ENCODE assay signal across 9 cellular contexts in genomic region chr3:124592658-124593441, GRCh38.
DNase-seq lines count a peak whose midpoint lies in the region; ATAC-seq and TF ChIP-seq lines count a peak whose summit lies in the region.
"Had no signal": no experiment of that assay in that cellular context is flagged by ENCODE, and none has a peak within 500 bp of the region (broad histone marks: within the 10 kb centered on the region; RNA-seq: fewer than 3 reads in every experiment).

No MANE protein-coding gene starts in this region.

- H2BK120ac ChIP-seq in H9 (ENCODE audit: low read depth, low read length, poor library complexity, severe bottlenecking), result no peak overlapping the region

- no peak overlapping the region for H4K91ac ChIP-seq in H9 (ENCODE audit: insufficient read length, low read depth, low read length)

- POLR2A ChIA-PET in WTC11 (lab: Charles Lee), result no interaction called here

- DNase-seq in WTC11 (ENCODE audit: low spot score), result no peak
- DNase-seq in progenitor cell of endocrine pancreas (ENCODE audit: low spot score, unreplicated experiment), result peak; percentile 34
- DNase-seq in NCI-H774 (lab: John Stamatoyannopoulos, UW), result no peak
- DNase-seq in NCI-H1930 (lab: John Stamatoyannopoulos, UW), result no peak
- no peak for DNase-seq in H9

- no peak overlapping the region for H4K8ac ChIP-seq in H9 (replicated peaks; ENCODE audit: insufficient read length, low read depth, low read length)

- no peak overlapping the region for H2BK5ac ChIP-seq in H9 (ENCODE audit: insufficient read length, low read length)

- no peak overlapping the region for H3K56ac ChIP-seq in H9 (ENCODE audit: insufficient read length, low read depth, low read length)

- no peaks in the 10 kb centered on the region for H3K79me2 ChIP-seq in H9 (ENCODE audit: insufficient read depth, low read length)

- H2AFZ ChIP-seq in H9 (ENCODE audit: low read length), result no peak overlapping the region

- no peaks in the 10 kb centered on the region for H3K27me3 ChIP-seq in H9 (ENCODE audit: insufficient read depth, low read length)

- ATAC-seq in GM19035 (IDR thresholded peaks at IDR 0.05; ENCODE audit: unreplicated experiment), result peak; percentile 61
- peak; percentile 72 for ATAC-seq in HG02759 (IDR thresholded peaks at IDR 0.05; ENCODE audit: unreplicated experiment)
- peak; percentile 67 for ATAC-seq in WTC11
- ATAC-seq: Panc1 had no signal

- H3K23ac ChIP-seq in H9 (ENCODE audit: insufficient read length, low read depth, low read length), result no peak overlapping the region

- H3K4me3 Mint-ChIP-seq in WTC11, result no peak overlapping the region
- H3K4me3 Mint-ChIP-seq in progenitor cell of endocrine pancreas (ENCODE audit: low read depth), result peak overlapping the region; percentile 60
- no peak overlapping the region for H3K4me3 Mint-ChIP-seq in H9
- H3K4me3 Mint-ChIP-seq: memory B cell had no signal

- H2AK5ac ChIP-seq in H9 (ENCODE audit: insufficient read length, low read length), result no peak overlapping the region

- no peaks in the 10 kb centered on the region for H3K9me3 ChIP-seq in H9 (ENCODE audit: control insufficient read depth, low read depth, low read length)

- H2BK12ac ChIP-seq in H9 (ENCODE audit: insufficient read length, low read depth, low read length), result no peak overlapping the region

- WGBS in H9 (ENCODE audit: extremely low coverage, insufficient read length, low lambda C conversion rate), result no CpG with 5 or more reads among the region's 3 CpGs

- H3K14ac ChIP-seq in H9 (ENCODE audit: insufficient read depth, low read length), result no peak overlapping the region

- CTCF ChIA-PET in WTC11 (lab: Charles Lee), result interaction anchor here (0.6 kb wide), 1 partner anchor 96 kb away, joined by 3 read pairs; no protein-coding TSS in a partner anchor

- no peaks in the 10 kb centered on the region for H3K23me2 ChIP-seq in H9 (ENCODE audit: insufficient read length, low read depth, low read length, poor library complexity, severe bottlenecking)

- H3K4ac ChIP-seq in H9 (ENCODE audit: low read depth, low read length), result no peak overlapping the region

- TF ChIP-seq CTCF in WTC11 (IDR thresholded peaks at IDR 0.05) (no peak), progenitor cell of endocrine pancreas (IDR thresholded peaks at IDR 0.05; ENCODE audit: unreplicated experiment) (no peak), H9 (conservative IDR thresholded peaks at IDR 0.05) (no peak)

- no peak overlapping the region for H2BK15ac ChIP-seq in H9 (ENCODE audit: low read depth, low read length)

- no peak overlapping the region for H3K9ac ChIP-seq in H9 (ENCODE audit: extremely low read depth, insufficient read length, low read length)

- H3K9me3 Mint-ChIP-seq in WTC11 (no peaks in the 10 kb centered on the region), progenitor cell of endocrine pancreas (ENCODE audit: low read depth) (no peaks in the 10 kb centered on the region), H9 (no peaks in the 10 kb centered on the region)
- H3K9me3 Mint-ChIP-seq: memory B cell had no signal

- H3K27ac Mint-ChIP-seq in WTC11 (no peak overlapping the region), progenitor cell of endocrine pancreas (peak overlapping the region; percentile 97), H9 (peak overlapping the region in 1 of 3 experiments; percentile 57; a peak in 1 of 7 replicates)
- H3K27ac Mint-ChIP-seq: memory B cell had no signal

- no peak overlapping the region for H3T11ph ChIP-seq in H9 (ENCODE audit: low read length)

- no peak overlapping the region for H4K5ac ChIP-seq in H9 (ENCODE audit: insufficient read length, low read depth, low read length)

- no peak overlapping the region for H2BK20ac ChIP-seq in H9 (ENCODE audit: low read depth, low read length, poor library complexity, severe bottlenecking)

- H3K18ac ChIP-seq in H9 (ENCODE audit: insufficient read length, low read depth, low read length), result no peak overlapping the region

- H3K4me1 ChIP-seq in H9 (ENCODE audit: insufficient read depth, low read length), result peaks cover 4% of the 10 kb centered on the region; the same call in 1 of the 2 replicates

- H4K20me1 ChIP-seq in H9 (ENCODE audit: control insufficient read depth, insufficient read depth, insufficient read length), result no peaks in the 10 kb centered on the region

- no peak overlapping the region for H3K27ac ChIP-seq in H9 (ENCODE audit: insufficient read length, low read depth, low read length)

- no peak overlapping the region for H3K4me2 ChIP-seq in H9 (ENCODE audit: insufficient read depth, insufficient read length, low read length)

- H3K27me3 Mint-ChIP-seq in WTC11 (ENCODE audit: low read depth), result peaks cover 6% of the 10 kb centered on the region
- no peaks in the 10 kb centered on the region for H3K27me3 Mint-ChIP-seq in progenitor cell of endocrine pancreas
- peaks cover 12% of the 10 kb centered on the region for H3K27me3 Mint-ChIP-seq in H9 (ENCODE audit: low read depth)

- H3K4me1 Mint-ChIP-seq in WTC11 (peaks cover 21% of the 10 kb centered on the region), progenitor cell of endocrine pancreas (ENCODE audit: low read depth) (peaks cover 39% of the 10 kb centered on the region), H9 (peaks cover 17 to 23% of the 10 kb centered on the region in 2 experiments)
- H3K4me1 Mint-ChIP-seq: memory B cell had no signal

- no peaks in the 10 kb centered on the region for H3K79me1 ChIP-seq in H9 (ENCODE audit: insufficient read depth, low read depth, low read length, poor library complexity, severe bottlenecking)

- H3K36me3 Mint-ChIP-seq in WTC11 (no peaks in the 10 kb centered on the region), progenitor cell of endocrine pancreas (ENCODE audit: insufficient read depth) (no peaks in the 10 kb centered on the region), H9 (ENCODE audit: insufficient read depth in 1 of 3, low read depth in 3 of 3) (no peaks in the 10 kb centered on the region)
- H3K36me3 Mint-ChIP-seq: memory B cell had no signal

TF ChIP-seq in WTC11, 78 proteins besides CTCF, POLR2A, EP300 and RAD21 (continues in another document):
- no peak for TF ChIP-seq ZNF396 (CRISPR knock-in tag; IDR thresholded peaks at IDR 0.05; ENCODE audit: borderline replicate concordance)
- TF ChIP-seq MXD4 (CRISPR knock-in tag; IDR thresholded peaks at IDR 0.05; ENCODE audit: borderline replicate concordance), result no peak
- no peak for TF ChIP-seq E2F1 (CRISPR knock-in tag; IDR thresholded peaks at IDR 0.05)
- TF ChIP-seq RORB (CRISPR knock-in tag; IDR thresholded peaks at IDR 0.05), result no peak
- no peak for TF ChIP-seq ZNF423 (CRISPR knock-in tag; IDR thresholded peaks at IDR 0.05)
- TF ChIP-seq ZNF425 (CRISPR knock-in tag; conservative IDR thresholded peaks at IDR 0.05), result no peak
- no peak for TF ChIP-seq NR2C2 (CRISPR knock-in tag; IDR thresholded peaks at IDR 0.05)
- no peak for TF ChIP-seq CREB1 (CRISPR knock-in tag; IDR thresholded peaks at IDR 0.05)
- TF ChIP-seq GTF2I (CRISPR knock-in tag; conservative IDR thresholded peaks at IDR 0.05), result no peak
- TF ChIP-seq ZMAT4 (CRISPR knock-in tag; IDR thresholded peaks at IDR 0.05), result no peak
- no peak for TF ChIP-seq GABPB1 (CRISPR knock-in tag; IDR thresholded peaks at IDR 0.05)
- no peak for TF ChIP-seq EMX1 (CRISPR knock-in tag; IDR thresholded peaks at IDR 0.05)
- TF ChIP-seq TP53 (CRISPR knock-in tag; IDR thresholded peaks at IDR 0.05), result no peak
